ENCODE assay signal across 8 cellular contexts in the genomic region with DNA sequence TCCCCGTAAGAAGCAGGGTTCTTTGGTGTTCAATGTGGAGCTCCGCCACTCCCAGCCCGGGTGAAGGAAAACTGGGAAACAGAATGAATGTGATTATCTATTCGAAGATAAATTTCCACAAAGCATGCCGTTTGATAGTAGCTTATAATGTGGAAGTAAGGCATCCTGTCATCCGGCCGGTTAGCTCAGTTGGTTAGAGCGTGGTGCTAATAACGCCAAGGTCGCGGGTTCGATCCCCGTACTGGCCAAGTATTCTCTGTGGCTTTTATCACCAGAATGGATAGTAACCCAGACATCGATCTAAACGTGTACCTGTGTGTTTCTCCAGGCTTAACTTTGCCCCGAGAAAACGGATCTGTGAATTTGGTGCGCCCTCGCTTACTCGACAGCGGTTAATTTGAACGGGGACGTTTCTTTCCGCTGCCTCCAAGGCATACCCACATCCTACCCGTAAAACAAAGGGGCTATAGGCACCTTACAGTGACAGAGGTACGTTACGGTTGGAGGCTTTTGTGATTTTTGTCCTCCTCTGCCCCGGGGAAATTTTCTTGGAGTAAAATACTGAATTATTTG.
DNase-seq lines count a peak whose midpoint lies in the region; ATAC-seq and TF ChIP-seq lines count a peak whose summit lies in the region.

No MANE protein-coding gene starts in this region.

- H3K27ac ChIP-seq in OCI-LY3 (ENCODE audit: low read length) (peak overlapping the region; percentile 80), esophagus muscularis mucosa (replicated peaks in 1 of 4) (peak overlapping the region; percentile 32 to 59 (median 44))
- H3K27ac ChIP-seq in naive thymus-derived CD4-positive, alpha-beta T cell (ENCODE audit: low read depth, low read length) = peak overlapping the region; percentile 61

- peak overlapping the region; percentile 85 for H3K4me2 ChIP-seq in OCI-LY3 (ENCODE audit: low read length)

- no peak for TF ChIP-seq POLR2A in esophagus muscularis mucosa (IDR thresholded peaks at IDR 0.05; ENCODE audit: low read depth)

- DNase-seq in CMK (ENCODE audit: low read depth) = peak; percentile 74
- DNase-seq in HuH-7.5 (ENCODE audit: low spot score) = peak; percentile 47
- peak; percentile 79 for DNase-seq in activated T-cell treated with anti-CD3 and anti-CD28 coated beads for 1 hour (ENCODE audit: low read depth)
- DNase-seq in esophagus muscularis mucosa (ENCODE audit: extremely low spot score) = peak; percentile 95
- peak; percentile 70 to 92 (median 88) for DNase-seq in naive thymus-derived CD4-positive, alpha-beta T cell
- DNase-seq in stimulated activated effector memory CD8-positive, alpha-beta T cell treated with anti-CD3 and anti-CD28 coated beads, Interleukin-12 subunit alpha, Interleukin-12 subunit beta, amount 100 ng/mL, for 72 hours (ENCODE audit: low spot score in 2 of 2) = peak; percentile 71 to 91

- peaks cover 0 to 8% (median 0%) of the 10 kb centered on the region in 5 donors for H3K36me3 Mint-ChIP-seq in naive thymus-derived CD4-positive, alpha-beta T cell
- peaks cover 25% of the 10 kb centered on the region for H3K36me3 Mint-ChIP-seq in stimulated activated effector memory CD8-positive, alpha-beta T cell treated with anti-CD3 and anti-CD28 coated beads, Interleukin-12 subunit alpha, Interleukin-12 subunit beta, amount 100 ng/mL, for 72 hours

- H3K36me3 ChIP-seq in OCI-LY3 (replicated peaks; ENCODE audit: low read depth, low read length) = no peaks in the 10 kb centered on the region
- no peaks in the 10 kb centered on the region for H3K36me3 ChIP-seq in esophagus muscularis mucosa
- no peaks in the 10 kb centered on the region for H3K36me3 ChIP-seq in naive thymus-derived CD4-positive, alpha-beta T cell (ENCODE audit: control insufficient read depth in 2 of 3, insufficient read depth in 3 of 3, low read length in 3 of 3)

- peaks cover 0 to 28% (median 2%) of the 10 kb centered on the region in 11 donors for H3K9me3 Mint-ChIP-seq in naive thymus-derived CD4-positive, alpha-beta T cell
- H3K9me3 Mint-ChIP-seq in stimulated activated effector memory CD8-positive, alpha-beta T cell treated with anti-CD3 and anti-CD28 coated beads, Interleukin-12 subunit alpha, Interleukin-12 subunit beta, amount 100 ng/mL, for 72 hours = no peaks in the 10 kb centered on the region

- H3K4me3 ChIP-seq in OCI-LY3 (ENCODE audit: low read length) (peak overlapping the region; percentile 100), esophagus muscularis mucosa (peak overlapping the region; percentile 51 to 60 (median 53))
- H3K4me3 ChIP-seq in naive thymus-derived CD4-positive, alpha-beta T cell (ENCODE audit: low read length) = peak overlapping the region; percentile 88

- H3K27me3 ChIP-seq in OCI-LY3 (ENCODE audit: low read depth, low read length) (no peaks in the 10 kb centered on the region), esophagus muscularis mucosa (peaks cover 0 to 20% (median 0%) of the 10 kb centered on the region in 4 donors)
- H3K27me3 ChIP-seq in naive thymus-derived CD4-positive, alpha-beta T cell (ENCODE audit: control insufficient read depth in 2 of 2, insufficient read depth in 2 of 2, low read length in 2 of 2) = no peaks in the 10 kb centered on the region

- H3K27ac Mint-ChIP-seq in naive thymus-derived CD4-positive, alpha-beta T cell = peak overlapping the region; percentile 86 to 100 (median 97)
- H3K27ac Mint-ChIP-seq in stimulated activated effector memory CD8-positive, alpha-beta T cell treated with anti-CD3 and anti-CD28 coated beads, Interleukin-12 subunit alpha, Interleukin-12 subunit beta, amount 100 ng/mL, for 72 hours = peak overlapping the region; percentile 98

- no peak for TF ChIP-seq EP300 in esophagus muscularis mucosa (IDR thresholded peaks at IDR 0.05)

- peak overlapping the region; percentile 87 to 96 (median 94) for H3K4me3 Mint-ChIP-seq in naive thymus-derived CD4-positive, alpha-beta T cell
- H3K4me3 Mint-ChIP-seq in stimulated activated effector memory CD8-positive, alpha-beta T cell treated with anti-CD3 and anti-CD28 coated beads, Interleukin-12 subunit alpha, Interleukin-12 subunit beta, amount 100 ng/mL, for 72 hours = peak overlapping the region; percentile 90

- intact Hi-C loops in esophagus muscularis mucosa (cut with DNase I) = no loop called here
- intact Hi-C loops in naive thymus-derived CD4-positive, alpha-beta T cell (cut with micrococcal nuclease) = loop anchor here (1.0 to 10.0 kb wide), 17 partner anchors 65 to 1375 kb away; a partner anchor contains a TSS

- no peaks in the 10 kb centered on the region for H3K79me2 ChIP-seq in OCI-LY3 (ENCODE audit: low read length)

- 5% methylated on average over 21 of the region's 28 CpGs for WGBS in esophagus muscularis mucosa

- TF ChIP-seq CTCF in OCI-LY3 (IDR thresholded peaks at IDR 0.05; ENCODE audit: low read depth, low read length) = no peak
- no peak for TF ChIP-seq CTCF in esophagus muscularis mucosa (IDR thresholded peaks at IDR 0.05)

- POLR2A ChIA-PET in naive thymus-derived CD4-positive, alpha-beta T cell (lab: Charles Lee) = interaction anchor here (0.6 to 1.6 kb wide), 7 partner anchors 10 to 1954 kb away, joined by 3 to 5 read pairs (median 4); a partner anchor contains a TSS

- peaks cover 0 to 28% (median 0%) of the 10 kb centered on the region in 5 donors for H3K27me3 Mint-ChIP-seq in naive thymus-derived CD4-positive, alpha-beta T cell

- H2AFZ ChIP-seq in OCI-LY3 (ENCODE audit: low read depth, low read length) = peak overlapping the region; percentile 98

- H3K4me1 Mint-ChIP-seq in naive thymus-derived CD4-positive, alpha-beta T cell = peaks cover 7 to 40% (median 27%) of the 10 kb centered on the region in 7 donors
- peaks cover 15% of the 10 kb centered on the region for H3K4me1 Mint-ChIP-seq in stimulated activated effector memory CD8-positive, alpha-beta T cell treated with anti-CD3 and anti-CD28 coated beads, Interleukin-12 subunit alpha, Interleukin-12 subunit beta, amount 100 ng/mL, for 72 hours

- H4K20me1 ChIP-seq in OCI-LY3 (ENCODE audit: insufficient read depth, low read length) = no peaks in the 10 kb centered on the region

- ATAC-seq in GM21526 (IDR thresholded peaks at IDR 0.05; ENCODE audit: low FRiP score, unreplicated experiment) = peak; percentile 51
- ATAC-seq in naive thymus-derived CD4-positive, alpha-beta T cell = peak; percentile 87
- peak; percentile 89 for ATAC-seq in stimulated activated effector memory CD8-positive, alpha-beta T cell treated with anti-CD3 and anti-CD28 coated beads, Interleukin-12 subunit alpha, Interleukin-12 subunit beta, amount 100 ng/mL, for 72 hours

- no peaks in the 10 kb centered on the region for H3K9me3 ChIP-seq in OCI-LY3 (ENCODE audit: insufficient read depth, low read length)
- H3K9me3 ChIP-seq in esophagus muscularis mucosa = peaks cover 0 to 6% (median 0%) of the 10 kb centered on the region in 4 donors
- H3K9me3 ChIP-seq in naive thymus-derived CD4-positive, alpha-beta T cell (ENCODE audit: control insufficient read depth in 2 of 3, low read length in 3 of 3) = no peaks in the 10 kb centered on the region

- H3K4me1 ChIP-seq in OCI-LY3 (ENCODE audit: low read length) = no peaks in the 10 kb centered on the region
- peaks cover 0 to 23% (median 11%) of the 10 kb centered on the region in 4 donors for H3K4me1 ChIP-seq in esophagus muscularis mucosa
- H3K4me1 ChIP-seq in naive thymus-derived CD4-positive, alpha-beta T cell (ENCODE audit: control insufficient read depth in 2 of 2, insufficient read depth in 2 of 2, low read length in 2 of 2) = peaks cover 4 to 6% of the 10 kb centered on the region in 2 donors

- H3K9ac ChIP-seq in OCI-LY3 (ENCODE audit: low read length) = peak overlapping the region; percentile 95

- CTCF ChIA-PET in naive thymus-derived CD4-positive, alpha-beta T cell (lab: Charles Lee) = interaction anchor here (0.8 to 2.5 kb wide), 5 partner anchors 27 to 221 kb away, joined by 3 to 12 read pairs (median 4); no protein-coding TSS in a partner anchor

Comparison
In these comparisons a context has a peak if more than half of its experiments do, and no peak if none do; other contexts are left out.
1. Peak in every context shown above with its lines: DNase-seq, ATAC-seq, H3K4me3 ChIP-seq and H3K27ac ChIP-seq.